In the genomic region with DNA sequence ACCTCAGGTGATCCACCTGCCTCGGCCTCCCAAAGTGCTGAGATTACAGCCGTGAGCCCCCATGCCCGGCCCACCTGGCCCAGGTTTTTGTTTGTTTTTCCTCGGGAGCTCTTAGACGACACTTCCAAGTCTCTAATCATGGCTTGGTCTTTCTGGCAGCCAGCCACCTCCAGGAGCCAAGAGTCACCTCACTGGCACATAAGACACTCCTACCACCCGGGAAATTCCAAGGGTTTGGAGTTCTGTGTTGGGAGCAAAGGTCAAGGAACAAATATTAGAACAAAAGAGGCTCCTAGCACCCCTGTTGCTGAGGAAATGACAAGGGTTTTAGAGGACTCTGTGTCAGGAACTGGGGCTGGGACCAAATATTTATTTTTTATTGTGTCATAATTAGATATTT, we compare ENCODE assay signal across 21 cellular contexts. TPM values are rescaled to one million over a fixed set of nuclear protein-coding genes. Genes with fewer than 3 reads are reported as not detected.
DNase-seq lines count a peak whose midpoint lies in the region; ATAC-seq and TF ChIP-seq lines count a peak whose summit lies in the region.
"Had no signal": no experiment of that assay in that cellular context is flagged by ENCODE, and none has a peak within 500 bp of the region (broad histone marks: within the 10 kb centered on the region; RNA-seq: fewer than 3 reads in every experiment).

No MANE protein-coding gene starts in this region.

- CTCF ChIA-PET in PC-9 (lab: Charles Lee), result interaction anchor here (0.6 kb wide), 1 partner anchor 38 kb away, joined by 10 read pairs; no protein-coding TSS in a partner anchor

- H3K4me2 ChIP-seq in PC-9 (no peak overlapping the region), osteoblast (ENCODE audit: insufficient read depth, low read length) (no peak overlapping the region)

- no peaks in the 10 kb centered on the region for H3F3A ChIP-seq in PC-9 (ENCODE audit: insufficient read depth, low read depth)

- DNase-seq in Caki2 (ENCODE audit: low read depth), result peak; percentile 84
- no peak for DNase-seq in PC-9
- peak; percentile 89 for DNase-seq in kidney tubule cell (ENCODE audit: low spot score)
- peak; percentile 32 for DNase-seq in osteoblast (ENCODE audit: insufficient read length, low spot score, missing footprints)
- DNase-seq in GM13976 (ENCODE audit: low spot score), result no peak
- no peak for DNase-seq in SIG-M5 (lab: John Stamatoyannopoulos, UW)
- DNase-seq: activated CD4-positive, alpha-beta T cell treated with anti-CD3 and anti-CD28 coated beads, Interleukin-2, amount 50 U/mL, for 48 hours; activated naive CD4-positive, alpha-beta T cell treated with anti-CD3 and anti-CD28 coated beads, Interleukin-2, amount 50 U/mL, for 16 hours; activated T-cell treated with anti-CD3 and anti-CD28 coated beads, Interleukin-2, amount 50 U/mL, for 1 hour; dermis blood vessel endothelial cell; erythroblast; KG1; mesenchymal stem cell; NCI-H1092; NCI-H2107; NCI-H774; nucleus accumbens; sigmoid colon; stimulated activated CD4-positive, alpha-beta T cell treated with anti-CD3 and anti-CD28 coated beads, Interleukin-2, amount 100 ng/mL, for 24 hours had no signal

- intact Hi-C loops in PC-9 (cut with micrococcal nuclease; ENCODE audit: unreplicated experiment), result no loop called here

- H3K9me3 ChIP-seq in PC-9 (ENCODE audit: insufficient read depth, low read depth) (no peaks in the 10 kb centered on the region), osteoblast (ENCODE audit: low read depth, low read length) (no peaks in the 10 kb centered on the region)
- H3K9me3 ChIP-seq: sigmoid colon had no signal

- no peaks in the 10 kb centered on the region for H3K79me2 ChIP-seq in PC-9 (ENCODE audit: low read depth)
- H3K79me2 ChIP-seq in osteoblast (ENCODE audit: insufficient read depth, low read length), result peaks cover 36% of the 10 kb centered on the region

- H2AFZ ChIP-seq in PC-9 (no peak overlapping the region), osteoblast (ENCODE audit: low read length) (no peak overlapping the region)

- TF ChIP-seq CTCF in PC-9 (conservative IDR thresholded peaks at IDR 0.05), result no peak
- TF ChIP-seq CTCF in osteoblast (IDR thresholded peaks at IDR 0.05; ENCODE audit: extremely low read depth, low read depth, low read length), result no peak
- no peak for TF ChIP-seq CTCF in GM13976 (IDR thresholded peaks at IDR 0.05; ENCODE audit: borderline replicate concordance, control extremely low read depth, extremely low read depth, insufficient read depth, missing control alignments)

- H3K4me1 ChIP-seq in PC-9 (replicated peaks; ENCODE audit: insufficient read depth) (no peaks in the 10 kb centered on the region), osteoblast (ENCODE audit: insufficient read depth, low read length) (no peaks in the 10 kb centered on the region)
- H3K4me1 ChIP-seq: sigmoid colon had no signal

- H3K27ac ChIP-seq in PC-9, result no peak overlapping the region
- no peak overlapping the region for H3K27ac ChIP-seq in osteoblast (ENCODE audit: low read depth, low read length)
- H3K27ac ChIP-seq: sigmoid colon had no signal

- peaks cover 5% of the 10 kb centered on the region; the same call in 1 of the 2 replicates for H3K36me3 ChIP-seq in PC-9 (ENCODE audit: low read depth)
- peaks cover 51% of the 10 kb centered on the region for H3K36me3 ChIP-seq in osteoblast (ENCODE audit: insufficient read depth, low read length)

- POLR2A ChIA-PET in PC-9 (lab: Charles Lee; ENCODE audit: unreplicated experiment), result interaction anchor here (0.6 kb wide), 1 partner anchor 49 kb away, joined by 7 read pairs; no protein-coding TSS in a partner anchor

- H3K9me2 ChIP-seq in PC-9 (ENCODE audit: insufficient read depth), result no peaks in the 10 kb centered on the region

- TSS peak; percentile 23 for BruUV-seq in PC-9 (replicated peaks; lab: Mats Ljungman, UMichigan)

- no peak for ATAC-seq in HG02852 (IDR thresholded peaks at IDR 0.05; ENCODE audit: unreplicated experiment)
- ATAC-seq in HG02763 (IDR thresholded peaks at IDR 0.05; ENCODE audit: unreplicated experiment), result no peak

- peaks cover 7% of the 10 kb centered on the region; the same call in 1 of the 2 replicates for H4K20me1 ChIP-seq in PC-9 (ENCODE audit: insufficient read depth)
- peaks cover 25% of the 10 kb centered on the region for H4K20me1 ChIP-seq in osteoblast (ENCODE audit: insufficient read depth, low read length)

- in situ Hi-C loops in Caki2 (cut with HindIII; ENCODE audit: low pct_unique_long_range_greater_than_20kb, low sequenced_read_pairs), result no loop called here
- in situ Hi-C loops in GM13976 (cut with MboI; ENCODE audit: low sequenced_read_pairs, unreplicated experiment), result no loop called here

- H3K4me3 ChIP-seq in PC-9 (no peak overlapping the region), osteoblast (ENCODE audit: insufficient read depth, low read length) (no peak overlapping the region)
- H3K4me3 ChIP-seq: sigmoid colon had no signal

- H3K27me3 ChIP-seq in PC-9 (ENCODE audit: insufficient read depth, low read depth) (no peaks in the 10 kb centered on the region), osteoblast (ENCODE audit: insufficient read depth, low read length) (no peaks in the 10 kb centered on the region)
- H3K27me3 ChIP-seq: sigmoid colon had no signal

RNA-seq across cellular contexts. Expression of a gene that starts 29.4 kb away (rescaled TPM):
- total RNA-seq in Caki2 (2014; rRNA removed; shearing (Covaris generic); ENCODE audit: low replicate concordance), result 13.8 and 14.1 TPM in 2 replicates
- total RNA-seq in PC-9 (2021) (67.9 and 70.4 TPM in 2 replicates), osteoblast (41.5 and 46.7 TPM in 2 replicates)

RNA-seq across cellular contexts. Expression of a gene that starts 39.3 kb away (rescaled TPM):
- 4.3 and 12.4 TPM in 2 replicates for total RNA-seq in Caki2 (2014; rRNA removed; shearing (Covaris generic); ENCODE audit: low replicate concordance)
- total RNA-seq in PC-9 (2021) (58.4 and 68.7 TPM in 2 replicates), osteoblast (6.2 and 9.4 TPM in 2 replicates)

RNA-seq across cellular contexts. Expression of a gene that starts 39.4 kb away (rescaled TPM):
- total RNA-seq in Caki2 (2014; rRNA removed; shearing (Covaris generic); ENCODE audit: low replicate concordance), result 42.4 and 49.2 TPM in 2 replicates
- total RNA-seq in PC-9 (2021), result 25.7 and 37.5 TPM in 2 replicates
- total RNA-seq in osteoblast, result 15.0 and 18.1 TPM in 2 replicates

Comparison
In these comparisons a context has a peak if more than half of its experiments do, and no peak if none do; other contexts are left out.
1. DNase-seq: peak in Caki2 (single experiment), kidney tubule cell (single experiment) and osteoblast (single experiment); none in PC-9 (0 of 2), GM13976 (single experiment) and SIG-M5 (single experiment).